ENCODE assay signal across 8 cellular contexts in genomic region chr1:74504125-74505065, GRCh38. TPM values are rescaled to one million over a fixed set of nuclear protein-coding genes. Genes with fewer than 3 reads are reported as not detected.
DNase-seq lines count a peak whose midpoint lies in the region; ATAC-seq and TF ChIP-seq lines count a peak whose summit lies in the region.

No MANE protein-coding gene starts in this region.

- TF ChIP-seq POLR2A in Peyer's patch (IDR thresholded peaks at IDR 0.05): no peak

- TF ChIP-seq CTCF in GM12864 (IDR thresholded peaks at IDR 0.05; ENCODE audit: low read depth, low read length, missing control alignments) (peak; percentile 93), Peyer's patch (IDR thresholded peaks at IDR 0.05) (peak in 4 of 6 experiments; percentile 26 to 40 (median 36))

- no peak overlapping the region for H3K4me3 ChIP-seq in GM12864 (ENCODE audit: low read depth, low read length)
- H3K4me3 ChIP-seq in Peyer's patch: no peak overlapping the region

- DNase-seq in GM12864 (ENCODE audit: low read depth): peak; percentile 24
- peak; percentile 54 for DNase-seq in KBM-7
- DNase-seq in Peyer's patch: peak in 2 of 3 donors; percentile 19 to 60
- peak in 37 of 56 donors; percentile 3 to 80 (median 40) for DNase-seq in amygdala (lab: John Stamatoyannopoulos, UW)
- peak; percentile 40 to 60 for DNase-seq in hippocampal formation (lab: John Stamatoyannopoulos, UW)
- DNase-seq in stimulated activated CD4-positive, alpha-beta T cell treated with anti-CD3 and anti-CD28 coated beads, Interleukin-15, amount 100 ng/mL, for 24 hours: peak; percentile 53

- no peaks in the 10 kb centered on the region for H3K27me3 ChIP-seq in Peyer's patch

- no peaks in the 10 kb centered on the region for H3K4me1 ChIP-seq in Peyer's patch

- H3K36me3 ChIP-seq in Peyer's patch: no peaks in the 10 kb centered on the region

- in situ Hi-C loops in KBM-7 (cut with MboI; ENCODE audit: low pct_unique_long_range_greater_than_20kb, low sequenced_read_pairs): no loop called here

- peak overlapping the region in 1 of 4 donors; percentile 5 for H3K27ac ChIP-seq in Peyer's patch

- no peaks in the 10 kb centered on the region for H3K9me3 ChIP-seq in Peyer's patch

- ATAC-seq in GM21825 (IDR thresholded peaks at IDR 0.05; ENCODE audit: unreplicated experiment): peak; percentile 88
- no peak for ATAC-seq in HG03571 (IDR thresholded peaks at IDR 0.05; ENCODE audit: unreplicated experiment)

RNA-seq across cellular contexts. Expression of gene LRRC53, which starts 8.0 kb away (rescaled TPM):
- not detected for total RNA-seq in Peyer's patch
